In genomic region chr3:63274359-63274758, GRCh38 we compare ENCODE assay signal across 25 cellular contexts. TPM values are rescaled to one million over a fixed set of nuclear protein-coding genes. Genes with fewer than 3 reads are reported as not detected.
DNase-seq lines count a peak whose midpoint lies in the region; ATAC-seq, FAIRE-seq and TF ChIP-seq lines count a peak whose summit lies in the region.
"Had no signal": no experiment of that assay in that cellular context is flagged by ENCODE, and none has a peak within 500 bp of the region (broad histone marks: within the 10 kb centered on the region; RNA-seq: fewer than 3 reads in every experiment).

No MANE protein-coding gene starts in this region.

- H3K4me1 ChIP-seq in HepG2 (ENCODE audit: insufficient read depth, low read length) (no peaks in the 10 kb centered on the region), right lobe of liver (no peaks in the 10 kb centered on the region), IMR-90 (ENCODE audit: control insufficient read depth, insufficient read depth, low read length) (no peaks in the 10 kb centered on the region), H1 (replicated peaks in 1 of 4; ENCODE audit: control insufficient read depth in 3 of 4, insufficient read depth in 4 of 4, low read length in 3 of 4) (peaks cover 0 to 5% (median 2%) of the 10 kb centered on the region in 4 experiments; a peak in 6 of 7 replicates)
- H3K4me1 ChIP-seq: BE2C, BLaER1 had no signal

- TF ChIP-seq CTCF in HepG2 (CRISPR knock-in tag; IDR thresholded peaks at IDR 0.05) (no peak), right lobe of liver (IDR thresholded peaks at IDR 0.05) (no peak), IMR-90 (conservative IDR thresholded peaks at IDR 0.05; ENCODE audit: low read depth, low read length) (no peak), H1 (IDR thresholded peaks at IDR 0.05; ENCODE audit: control extremely low read depth in 1 of 3, insufficient read depth in 1 of 3, low read depth in 1 of 3, low read length in 3 of 3) (no peak), dorsolateral prefrontal cortex (IDR thresholded peaks at IDR 0.05 in 54 of 56, conservative IDR thresholded peaks at IDR 0.05 in 2 of 56; ENCODE audit: low read depth in 1 of 56, partially characterized antibody in 56 of 56) (no peak)

- no peak overlapping the region for H3K4me2 ChIP-seq in HepG2 (ENCODE audit: low read depth, low read length)
- no peak overlapping the region for H3K4me2 ChIP-seq in IMR-90 (ENCODE audit: low read depth, low read length)
- no peak overlapping the region for H3K4me2 ChIP-seq in H1 (ENCODE audit: insufficient read depth in 1 of 2, low read depth in 2 of 2, low read length in 2 of 2)
- H3K4me2 ChIP-seq: BLaER1 had no signal

- no peaks in the 10 kb centered on the region for H3K79me2 ChIP-seq in HepG2 (ENCODE audit: insufficient read depth, low read length)
- no peaks in the 10 kb centered on the region for H3K79me2 ChIP-seq in H1 (ENCODE audit: control insufficient read depth in 1 of 2, insufficient read depth in 2 of 2, low read length in 2 of 2)

- CTCF ChIA-PET in HepG2 (lab: Yijun Ruan, JAX; ENCODE audit: low intra/inter-chr PET ratio, low total read pairs) (no interaction called here), IMR-90 (lab: Yijun Ruan, JAX) (no interaction called here), H1 (lab: Charles Lee; ENCODE audit: partially characterized antibody) (no interaction called here)

- no peaks in the 10 kb centered on the region for H3K79me1 ChIP-seq in IMR-90 (ENCODE audit: low read depth in 1 of 2, low read length in 2 of 2)
- H3K79me1 ChIP-seq in H1 (ENCODE audit: low read depth, low read length) = no peaks in the 10 kb centered on the region

- no peak overlapping the region for H4K8ac ChIP-seq in IMR-90 (ENCODE audit: low read depth in 2 of 2, low read length in 2 of 2)
- no peak overlapping the region for H4K8ac ChIP-seq in H1 (ENCODE audit: extremely low read depth, insufficient read depth, low read length)

- H2BK15ac ChIP-seq in IMR-90 (ENCODE audit: low read depth, low read length) (no peak overlapping the region), H1 (ENCODE audit: low read length) (no peak overlapping the region)

- ATAC-seq in HepG2 (no peak), right lobe of liver (no peak), IMR-90 (ENCODE audit: low read depth) (no peak)

- H4K5ac ChIP-seq in IMR-90 (ENCODE audit: low read depth, low read length) (no peak overlapping the region), H1 (ENCODE audit: insufficient read length, low read depth, low read length) (no peak overlapping the region)

- no peak overlapping the region for H3K14ac ChIP-seq in IMR-90 (replicated peaks; ENCODE audit: low read depth, low read length)
- H3K14ac ChIP-seq in H1 (ENCODE audit: insufficient read length) = no peak overlapping the region

- no peak overlapping the region for H3K4me3 ChIP-seq in HepG2 (replicated peaks in 1 of 3; ENCODE audit: insufficient read depth in 1 of 3, low read depth in 2 of 3, low read length in 3 of 3)
- H3K4me3 ChIP-seq in right lobe of liver = no peak overlapping the region
- no peak overlapping the region for H3K4me3 ChIP-seq in IMR-90 (ENCODE audit: insufficient read depth, low read depth, low read length)
- H3K4me3 ChIP-seq in H1 (ENCODE audit: extremely low read depth in 1 of 4, insufficient read depth in 2 of 4, low read depth in 3 of 4, low read length in 4 of 4) = no peak overlapping the region
- H3K4me3 ChIP-seq in dorsolateral prefrontal cortex = no peak overlapping the region
- H3K4me3 ChIP-seq: BLaER1 had no signal

- peaks cover 9% of the 10 kb centered on the region; the same call in 1 of the 2 replicates for H3K23me2 ChIP-seq in H1 (ENCODE audit: low read depth, low read length)

- 0% methylated on average over 1 of the region's 1 CpG for WGBS in HepG2 (ENCODE audit: low lambda C conversion rate)
- 69% methylated on average over 1 of the region's 1 CpG for WGBS in right lobe of liver (ENCODE audit: insufficient coverage, low coverage, low lambda C conversion rate, missing lambda C conversion rate)
- no CpG with 5 or more reads among the region's 1 CpG for WGBS in IMR-90 (ENCODE audit: extremely low coverage in 2 of 2, insufficient read length in 1 of 2), 2 experiments
- WGBS in H1 (ENCODE audit: extremely low coverage in 1 of 2, insufficient coverage in 1 of 2, insufficient read length in 1 of 2, insufficient replicate concordance in 2 of 2, low coverage in 1 of 2, low lambda C conversion rate in 2 of 2, missing lambda C conversion rate in 1 of 2), 2 experiments = 96% methylated on average over 1 of the region's 1 CpG; no CpG with 5 or more reads in 1 of the 2 experiments

- H2BK20ac ChIP-seq in IMR-90 (ENCODE audit: low read depth, low read length) (no peak overlapping the region), H1 (ENCODE audit: low read length) (no peak overlapping the region)

- H3K9me3 ChIP-seq in HepG2 (ENCODE audit: low read length) (no peaks in the 10 kb centered on the region), right lobe of liver (no peaks in the 10 kb centered on the region), IMR-90 (ENCODE audit: control insufficient read depth, insufficient read depth, low read length) (no peaks in the 10 kb centered on the region), H1 (ENCODE audit: insufficient read depth in 2 of 2, low read depth in 1 of 2, low read length in 1 of 2) (no peaks in the 10 kb centered on the region)
- H3K9me3 ChIP-seq: BE2C, BLaER1 had no signal

- H4K91ac ChIP-seq in IMR-90 (ENCODE audit: insufficient read depth, low read depth, low read length) (no peak overlapping the region), H1 (replicated peaks; ENCODE audit: insufficient read length, low read length) (no peak overlapping the region)

- POLR2A ChIA-PET in HepG2 (lab: Yijun Ruan, JAX) (no interaction called here), IMR-90 (lab: Charles Lee; ENCODE audit: unreplicated experiment) (no interaction called here), H1 (lab: Charles Lee; ENCODE audit: partially characterized antibody) (no interaction called here)

- H4K20me1 ChIP-seq in HepG2 (ENCODE audit: insufficient read depth, low read length) = no peaks in the 10 kb centered on the region
- no peaks in the 10 kb centered on the region for H4K20me1 ChIP-seq in IMR-90 (ENCODE audit: insufficient read depth, low read length)
- peaks cover 0 to 3% of the 10 kb centered on the region in 2 experiments for H4K20me1 ChIP-seq in H1 (replicated peaks in 1 of 2; ENCODE audit: control insufficient read depth in 1 of 2, insufficient read depth in 2 of 2, low read length in 2 of 2)
- H4K20me1 ChIP-seq: BLaER1 had no signal

- H3K9ac ChIP-seq in HepG2 (ENCODE audit: insufficient read depth, low read depth, low read length) (no peak overlapping the region), IMR-90 (ENCODE audit: low read depth, low read length) (no peak overlapping the region), H1 (replicated peaks in 1 of 4; ENCODE audit: extremely low read depth in 1 of 4, low read depth in 3 of 4, low read length in 3 of 4) (no peak overlapping the region)
- H3K9ac ChIP-seq: BLaER1 had no signal

- H2AK5ac ChIP-seq in IMR-90 (ENCODE audit: low read depth, low read length) (no peak overlapping the region), H1 (ENCODE audit: low read depth, low read length) (no peak overlapping the region)

- no peak overlapping the region for H2BK120ac ChIP-seq in IMR-90 (ENCODE audit: low read depth, low read length)
- no peak overlapping the region for H2BK120ac ChIP-seq in H1 (replicated peaks; ENCODE audit: low read depth, low read length)

- H3K18ac ChIP-seq in IMR-90 (ENCODE audit: low read depth, low read length) (no peak overlapping the region), H1 (ENCODE audit: extremely low read depth, low read length) (no peak overlapping the region)

- DNase-seq in HepG2 (ENCODE audit: low spot score) (no peak), right lobe of liver (no peak), IMR-90 (no peak), H1 (ENCODE audit: low read depth in 1 of 2, low spot score in 2 of 2) (no peak), dorsolateral prefrontal cortex (no peak), NCI-H2227 treated with DMSO at 0.1 percent for 48 hours (lab: John Stamatoyannopoulos, UW) (no peak)
- DNase-seq: ACHN; BE2C; C1 segment of cervical spinal cord; CD4-positive, alpha-beta memory T cell; CD4-positive, CD25-positive, alpha-beta regulatory T cell; CD8-positive, alpha-beta memory T cell; COR-L47; DMS 273 treated with DMSO at 0.1 percent for 48 hours; DMS153; DMS79 treated with DMSO at 0.1 percent for 48 hours; GF-D8 had no signal

- H2BK5ac ChIP-seq in IMR-90 (ENCODE audit: low read depth, low read length, poor library complexity, severe bottlenecking) = no peak overlapping the region
- no peak overlapping the region for H2BK5ac ChIP-seq in H1 (ENCODE audit: low read depth, low read length)

- no peak overlapping the region for H3K4ac ChIP-seq in IMR-90 (ENCODE audit: low read depth, low read length)
- no peak overlapping the region for H3K4ac ChIP-seq in H1 (replicated peaks; ENCODE audit: insufficient read length, low read depth, low read length)

- H2AK9ac ChIP-seq in IMR-90 (replicated peaks; ENCODE audit: low read depth, low read length, poor library complexity) = no peak overlapping the region

- H2BK12ac ChIP-seq in H1 (ENCODE audit: low read depth, low read length) = no peak overlapping the region

- BruUV-seq in HepG2 (replicated peaks; lab: Mats Ljungman, UMichigan) (no TSS peak), IMR-90 (replicated peaks; lab: Mats Ljungman, UMichigan) (no TSS peak)

- FAIRE-seq in HepG2 (lab: Jason Lieb, UNC) = no peak
- FAIRE-seq in H1 (lab: Jason Lieb, UNC) = peak; percentile 36
- FAIRE-seq: G401.6, GM12891, GM19239 had no signal

- TF ChIP-seq RAD21 in HepG2 (CRISPR knock-in tag; IDR thresholded peaks at IDR 0.05) = no peak
- no peak for TF ChIP-seq RAD21 in IMR-90 (IDR thresholded peaks at IDR 0.05; ENCODE audit: low read length)
- TF ChIP-seq RAD21 in H1 (IDR thresholded peaks at IDR 0.05 in 1 of 2, conservative IDR thresholded peaks at IDR 0.05 in 1 of 2; ENCODE audit: low read depth in 2 of 2, low read length in 2 of 2) = no peak

- H3K9me1 ChIP-seq in IMR-90 (ENCODE audit: insufficient read depth, low read length) = no peaks in the 10 kb centered on the region

- no peak overlapping the region for H3K27ac ChIP-seq in HepG2 (ENCODE audit: extremely low read length, insufficient read depth, low read length)
- no peak overlapping the region for H3K27ac ChIP-seq in right lobe of liver
- H3K27ac ChIP-seq in IMR-90 (ENCODE audit: insufficient read depth, low read length) = no peak overlapping the region
- no peak overlapping the region for H3K27ac ChIP-seq in H1 (ENCODE audit: low read depth, low read length)
- peak overlapping the region in 1 of 59 donors; percentile 39 for H3K27ac ChIP-seq in dorsolateral prefrontal cortex
- H3K27ac ChIP-seq: 22Rv1, BLaER1 had no signal

- no peak for TF ChIP-seq EP300 in HepG2 (IDR thresholded peaks at IDR 0.05; ENCODE audit: low read depth in 2 of 2, low read length in 2 of 2)
- no peak for TF ChIP-seq EP300 in HepG2 (CRISPR knock-in tag; IDR thresholded peaks at IDR 0.05; ENCODE audit: borderline replicate concordance)
- no peak for TF ChIP-seq EP300 in H1 (IDR thresholded peaks at IDR 0.05; ENCODE audit: borderline replicate concordance in 1 of 2, low read depth in 2 of 2, low read length in 2 of 2)

- peaks cover 0 to 17% of the 10 kb centered on the region in 2 experiments; a peak in 3 of 5 replicates for H3K27me3 ChIP-seq in HepG2 (ENCODE audit: control insufficient read depth in 1 of 2, insufficient read depth in 2 of 2, low read length in 2 of 2)
- H3K27me3 ChIP-seq in right lobe of liver = peaks cover 0 to 8% of the 10 kb centered on the region in 2 donors
- H3K27me3 ChIP-seq in IMR-90 (ENCODE audit: control insufficient read depth, insufficient read depth, low read length) = peaks cover 3% of the 10 kb centered on the region; the same call in 1 of the 2 replicates
- H3K27me3 ChIP-seq in H1 (replicated peaks in 1 of 4; ENCODE audit: control insufficient read depth in 3 of 4, extremely low read depth in 1 of 4, insufficient read depth in 3 of 4, low read length in 3 of 4) = peaks cover 7 to 25% (median 22%) of the 10 kb centered on the region in 4 experiments
- H3K27me3 ChIP-seq in dorsolateral prefrontal cortex = peaks cover 0 to 33% (median 13%) of the 10 kb centered on the region in 45 donors
- H3K27me3 ChIP-seq: BLaER1 had no signal

- H3K56ac ChIP-seq in IMR-90 (ENCODE audit: extremely low read depth, insufficient read depth, low read length) (no peak overlapping the region), H1 (replicated peaks; ENCODE audit: insufficient read length, low read depth, low read length) (no peak overlapping the region)

- H2AFZ ChIP-seq in HepG2 (ENCODE audit: low read length) (no peak overlapping the region), IMR-90 (replicated peaks; ENCODE audit: low read length, poor library complexity) (no peak overlapping the region), H1 (ENCODE audit: low read length) (no peak overlapping the region)

- in situ Hi-C loops in HepG2 (cut with HindIII; ENCODE audit: extremely low pct_ligation_motif_present, low pct_unique_long_range_greater_than_20kb) (no loop called here), IMR-90 (cut with MboI; ENCODE audit: low sequenced_read_pairs) (no loop called here)

- H3K36me3 ChIP-seq in HepG2 (replicated peaks in 1 of 2; ENCODE audit: control insufficient read depth in 1 of 2, insufficient read depth in 2 of 2, low read length in 2 of 2) (no peaks in the 10 kb centered on the region), right lobe of liver (no peaks in the 10 kb centered on the region), IMR-90 (ENCODE audit: control insufficient read depth, insufficient read depth, low read length) (no peaks in the 10 kb centered on the region), H1 (ENCODE audit: control insufficient read depth in 2 of 4, insufficient read depth in 4 of 4, low read length in 3 of 4) (no peaks in the 10 kb centered on the region)
- H3K36me3 ChIP-seq: BE2C, BLaER1 had no signal

- H3K23ac ChIP-seq in IMR-90 (ENCODE audit: low read depth, low read length) (no peak overlapping the region), H1 (ENCODE audit: insufficient read length) (no peak overlapping the region)

- dilution Hi-C loops in IMR-90 (cut with HindIII; ENCODE audit: low sequenced_read_pairs, unreplicated experiment) = no loop called here

- no peak for TF ChIP-seq POLR2A in HepG2 (IDR thresholded peaks at IDR 0.05; ENCODE audit: insufficient read depth in 1 of 2, low read depth in 2 of 2, low read length in 2 of 2)
- TF ChIP-seq POLR2A in right lobe of liver (IDR thresholded peaks at IDR 0.05) = no peak
- no peak for TF ChIP-seq POLR2A in IMR-90 (IDR thresholded peaks at IDR 0.05; ENCODE audit: low read depth, low read length)
- no peak for TF ChIP-seq POLR2A in H1 (IDR thresholded peaks at IDR 0.05; ENCODE audit: control extremely low read depth in 1 of 2, low read depth in 2 of 2, low read length in 2 of 2)

- intact Hi-C loops in HepG2 (cut with micrococcal nuclease; ENCODE audit: unreplicated experiment) (no loop called here), right lobe of liver (cut with DNase I) (no loop called here), IMR-90 (cut with micrococcal nuclease) (no loop called here), dorsolateral prefrontal cortex (cut with DNase I) (no loop called here)

RNA-seq across cellular contexts. Expression of gene SYNPR, which starts 3.7 kb away (rescaled TPM):
- 0.04 TPM in 1 of 2 replicates, not detected in the other for total RNA-seq in HepG2 (2016; rRNA removed; fragmentation: Illumina TruSeq; extraction: Trizol)
- total RNA-seq in HepG2 (2016; cell fraction: cytosol; rRNA removed; fragmentation: Illumina TruSeq; extraction: Trizol; ENCODE audit: low read depth) = not detected in 2 replicates
- not detected in 2 replicates for total RNA-seq in HepG2 (2016; cell fraction: insoluble cytoplasmic fraction; rRNA removed; fragmentation: Illumina TruSeq; extraction: Trizol)
- total RNA-seq in HepG2 (2016; cell fraction: membrane; rRNA removed; fragmentation: Illumina TruSeq; extraction: Trizol) = not detected in 2 replicates
- total RNA-seq in HepG2 (2016; cell fraction: nucleus; rRNA removed; fragmentation: Illumina TruSeq; extraction: Trizol) = not detected in 2 replicates
- polyA plus RNA-seq in HepG2 (2011; rRNA removed) = not detected in 2 replicates
- polyA plus RNA-seq in HepG2 (2011; cell fraction: cytosol; rRNA removed) = not detected in 2 replicates
- polyA plus RNA-seq in HepG2 (2011; cell fraction: nucleus; rRNA removed) = not detected in 2 replicates
- polyA plus RNA-seq in HepG2 (2012) = not detected in 2 replicates
- not detected in 2 replicates for polyA plus RNA-seq in HepG2 (2016; cell fraction: cytosol; fragmentation: Illumina TruSeq; extraction: Trizol; ENCODE audit: low read depth)
- not detected in 2 replicates for polyA plus RNA-seq in HepG2 (2016; cell fraction: insoluble cytoplasmic fraction; fragmentation: Illumina TruSeq; extraction: Trizol; ENCODE audit: low read depth)
- polyA plus RNA-seq in HepG2 (2016; cell fraction: membrane; fragmentation: Illumina TruSeq; extraction: Trizol; ENCODE audit: low read depth) = not detected in 2 replicates
- polyA plus RNA-seq in HepG2 (2016; cell fraction: nucleus; fragmentation: Illumina TruSeq; extraction: Trizol; ENCODE audit: insufficient read depth, low read depth) = not detected in 2 replicates
- polyA minus RNA-seq in HepG2 (2011; rRNA and poly(A)+ RNA removed; ENCODE audit: low replicate concordance) = not detected in 2 replicates
- not detected in 2 replicates for polyA minus RNA-seq in HepG2 (2011; cell fraction: cytosol; rRNA and poly(A)+ RNA removed)
- not detected in 2 replicates for polyA minus RNA-seq in HepG2 (2011; cell fraction: nucleus; rRNA and poly(A)+ RNA removed)
- total RNA-seq in right lobe of liver = not detected
- not detected in 2 replicates for total RNA-seq in IMR-90 (2012; rRNA removed)
- not detected in 2 replicates for polyA plus RNA-seq in IMR-90 (2012; rRNA removed)
- not detected in 2 replicates for polyA plus RNA-seq in IMR-90 (2012; cell fraction: cytosol; rRNA removed)
- polyA plus RNA-seq in IMR-90 (2012; cell fraction: nucleus; rRNA removed; ENCODE audit: low replicate concordance) = not detected in 2 replicates
- total RNA-seq in H1 (2021; fragmentation: NEBNext Ultra II Directional; extraction: Animal tissue kit (Norgen Biotek cat#: 25700)) = 0.54 and 0.99 TPM in 2 replicates
- polyA plus RNA-seq in H1 (2011; rRNA removed) = 0.39 and 0.46 TPM in 2 replicates
- polyA plus RNA-seq in H1 (2011; cell fraction: cytosol; rRNA removed) = 0.56 TPM
- 0.88 TPM for polyA plus RNA-seq in H1 (2011; cell fraction: nucleus; rRNA removed)
- 0.23 to 1.1 TPM (median 0.96 TPM) in 4 replicates for polyA plus RNA-seq in H1 (2012, experiment 1 of 2)
- polyA plus RNA-seq in H1 (2012, experiment 2 of 2) = 0.25 TPM
- polyA plus RNA-seq in H1 (2013, experiment 1 of 2) = 0.47 TPM
- 0.63 TPM for polyA plus RNA-seq in H1 (2013, experiment 2 of 2)
- polyA minus RNA-seq in H1 (2011; rRNA and poly(A)+ RNA removed) = 0.25 and 0.41 TPM in 2 replicates
- polyA minus RNA-seq in H1 (2011; cell fraction: cytosol; rRNA and poly(A)+ RNA removed) = 1.6 TPM
- polyA minus RNA-seq in H1 (2011; cell fraction: nucleus; rRNA and poly(A)+ RNA removed) = 2.5 TPM
- 100 to 1,000 TPM in 54 of 120 experiments, 10 to 100 TPM in 66; 30.1 to 181 (median 96.4) TPM for total RNA-seq in dorsolateral prefrontal cortex
- total RNA-seq: A172; CD4-positive, alpha-beta memory T cell; CD4-positive, CD25-positive, alpha-beta regulatory T cell; CD8-positive, alpha-beta memory T cell had no signal
- polyA plus RNA-seq: AG04450; CD14-positive monocyte; CD4-positive, alpha-beta memory T cell; CD4-positive, CD25-positive, alpha-beta regulatory T cell; CD8-positive, alpha-beta memory T cell had no signal

Comparison
In these comparisons a context has a peak if more than half of its experiments do, and no peak if none do; other contexts are left out.
1. RNA of gene SYNPR, which starts 3.7 kb away (total RNA-seq): 30.1 to 181 TPM in dorsolateral prefrontal cortex; 0.54 to 0.99 TPM in H1, 0.04 TPM in HepG2, not detected in right lobe of liver and not detected in IMR-90; every median in the first group is over 10 times any median in the second.
2. Of the 41 proteins assayed by ChIP-seq in both HepG2 and H1: peak only in HepG2: MAFK; only in H1: none; in both: none; in neither: 40.